ENCODE assay signal across 1 cellular context in the genomic region with DNA sequence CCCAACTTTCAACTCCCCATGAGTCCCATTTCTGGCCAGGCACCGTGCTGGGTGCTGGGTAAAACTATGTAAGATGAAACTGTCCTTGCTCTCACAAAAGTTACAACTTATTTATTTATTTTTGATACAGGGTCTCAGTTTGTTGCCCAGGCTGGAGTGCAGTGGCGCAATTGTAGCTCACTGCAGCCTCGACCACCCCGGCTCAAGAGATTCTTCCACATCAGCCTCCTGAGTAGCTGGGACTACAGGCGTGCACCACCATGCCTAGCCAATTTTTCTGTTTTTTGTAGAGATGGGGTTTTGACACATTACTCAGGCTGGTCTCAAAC.
TF ChIP-seq lines count a peak whose summit lies in the region.

No MANE protein-coding gene starts in this region.

TF ChIP-seq in HCT116, 20 proteins besides CTCF, POLR2A, EP300 and RAD21 (continued from another document):
- TF ChIP-seq, protein P1, sequence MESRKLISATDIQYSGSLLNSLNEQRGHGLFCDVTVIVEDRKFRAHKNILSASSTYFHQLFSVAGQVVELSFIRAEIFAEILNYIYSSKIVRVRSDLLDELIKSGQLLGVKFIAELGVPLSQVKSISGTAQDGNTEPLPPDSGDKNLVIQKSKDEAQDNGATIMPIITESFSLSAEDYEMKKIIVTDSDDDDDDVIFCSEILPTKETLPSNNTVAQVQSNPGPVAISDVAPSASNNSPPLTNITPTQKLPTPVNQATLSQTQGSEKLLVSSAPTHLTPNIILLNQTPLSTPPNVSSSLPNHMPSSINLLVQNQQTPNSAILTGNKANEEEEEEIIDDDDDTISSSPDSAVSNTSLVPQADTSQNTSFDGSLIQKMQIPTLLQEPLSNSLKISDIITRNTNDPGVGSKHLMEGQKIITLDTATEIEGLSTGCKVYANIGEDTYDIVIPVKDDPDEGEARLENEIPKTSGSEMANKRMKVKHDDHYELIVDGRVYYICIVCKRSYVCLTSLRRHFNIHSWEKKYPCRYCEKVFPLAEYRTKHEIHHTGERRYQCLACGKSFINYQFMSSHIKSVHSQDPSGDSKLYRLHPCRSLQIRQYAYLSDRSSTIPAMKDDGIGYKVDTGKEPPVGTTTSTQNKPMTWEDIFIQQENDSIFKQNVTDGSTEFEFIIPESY (IDR thresholded peaks at IDR 0.05; ENCODE audit: extremely low read depth, insufficient replicate concordance, low read length), result no peak
- no peak for TF ChIP-seq EGR1 (IDR thresholded peaks at IDR 0.05; ENCODE audit: low read depth)
- TF ChIP-seq CEBPB (IDR thresholded peaks at IDR 0.05; ENCODE audit: low read depth), result no peak
